ENCODE assay signal across 8 cellular contexts in genomic region chr2:65435625-65436168, GRCh38. TPM values are rescaled to one million over a fixed set of nuclear protein-coding genes. Genes with fewer than 3 reads are reported as not detected.
A peak's percentile ranks its signal among the peaks of the same experiment; 100 is the strongest.
DNase-seq lines count a peak whose midpoint lies in the region; ATAC-seq and TF ChIP-seq lines count a peak whose summit lies in the region.

No MANE protein-coding gene starts in this region.

- peak overlapping the region; percentile 52 to 88 (median 73) for H3K4me3 ChIP-seq in tibial nerve

- peaks cover 23% of the 10 kb centered on the region for H3K4me1 Mint-ChIP-seq in CD4-positive, alpha-beta T cell (ENCODE audit: low read depth)
- peaks cover 18% of the 10 kb centered on the region for H3K4me1 Mint-ChIP-seq in activated naive CD8-positive, alpha-beta T cell (ENCODE audit: low read depth)
- H3K4me1 Mint-ChIP-seq in neural crest cell = peaks cover 59% of the 10 kb centered on the region

- CTCF ChIA-PET in CD4-positive, alpha-beta T cell (lab: Charles Lee) = no interaction called here

- H3K27ac ChIP-seq in CD4-positive, alpha-beta T cell (ENCODE audit: low read depth, low read length) = no peak overlapping the region
- H3K27ac ChIP-seq in tibial nerve = peak overlapping the region; percentile 83 to 98 (median 90)

- H3K9me3 Mint-ChIP-seq in CD4-positive, alpha-beta T cell = no peaks in the 10 kb centered on the region
- no peaks in the 10 kb centered on the region for H3K9me3 Mint-ChIP-seq in activated naive CD8-positive, alpha-beta T cell (ENCODE audit: low read depth)
- no peaks in the 10 kb centered on the region for H3K9me3 Mint-ChIP-seq in neural crest cell

- H3K4me1 ChIP-seq in tibial nerve = peaks cover 0 to 24% (median 9%) of the 10 kb centered on the region in 4 donors

- TF ChIP-seq POLR2A in tibial nerve (IDR thresholded peaks at IDR 0.05) = peak; percentile 31 to 88

- H3K36me3 ChIP-seq in tibial nerve = no peaks in the 10 kb centered on the region

- peaks cover 48% of the 10 kb centered on the region for H3K27me3 ChIP-seq in CD4-positive, alpha-beta T cell (ENCODE audit: control insufficient read depth, insufficient read depth, low read length)
- no peaks in the 10 kb centered on the region for H3K27me3 ChIP-seq in tibial nerve

- peak overlapping the region; percentile 71 for H3K4me3 Mint-ChIP-seq in CD4-positive, alpha-beta T cell
- H3K4me3 Mint-ChIP-seq in activated naive CD8-positive, alpha-beta T cell = peak overlapping the region; percentile 91
- H3K4me3 Mint-ChIP-seq in neural crest cell = peak overlapping the region; percentile 97

- ATAC-seq in CD4-positive, alpha-beta T cell (ENCODE audit: poor library complexity) = no peak
- ATAC-seq in GM19467 (IDR thresholded peaks at IDR 0.05; ENCODE audit: unreplicated experiment) = peak; percentile 18

- peak in 2 of 10 experiments; percentile 11 to 15 for DNase-seq in CD4-positive, alpha-beta T cell
- DNase-seq in Kasumi-1 (lab: John Stamatoyannopoulos, UW) (peak; percentile 66 to 68), RPMI7951 (ENCODE audit: low read depth) (peak; percentile 84), germinal center (ENCODE audit: low spot score) (peak; percentile 88), neural crest cell (ENCODE audit: low read depth, low spot score) (peak; percentile 76), tibial nerve (ENCODE audit: low spot score in 2 of 2) (peak; percentile 73)

- no peak overlapping the region for H3K27ac Mint-ChIP-seq in CD4-positive, alpha-beta T cell
- H3K27ac Mint-ChIP-seq in activated naive CD8-positive, alpha-beta T cell = no peak overlapping the region
- H3K27ac Mint-ChIP-seq in neural crest cell (ENCODE audit: unreplicated experiment) = peak overlapping the region; percentile 98

- intact Hi-C loops in CD4-positive, alpha-beta T cell (cut with DNase I, micrococcal nuclease) = loop anchor here (2.0 to 10.0 kb wide), 3 partner anchors 135 to 1591 kb away; partner anchors contain the start of genes ACTR2 (in 1 of the 2) and UGP2 (in 1 of the 2)

- 1% methylated on average over 21 to 42 of the region's 42 CpGs for WGBS in tibial nerve, 2 donors

- peaks cover 69% of the 10 kb centered on the region for H3K27me3 Mint-ChIP-seq in CD4-positive, alpha-beta T cell
- peaks cover 31% of the 10 kb centered on the region for H3K27me3 Mint-ChIP-seq in activated naive CD8-positive, alpha-beta T cell
- no peaks in the 10 kb centered on the region for H3K27me3 Mint-ChIP-seq in neural crest cell (ENCODE audit: low read depth)

- no peaks in the 10 kb centered on the region for H3K9me3 ChIP-seq in CD4-positive, alpha-beta T cell (ENCODE audit: control insufficient read depth, low read length)
- no peaks in the 10 kb centered on the region for H3K9me3 ChIP-seq in tibial nerve

- TF ChIP-seq CTCF in CD4-positive, alpha-beta T cell (IDR thresholded peaks at IDR 0.05) = no peak
- TF ChIP-seq CTCF in neural crest cell (conservative IDR thresholded peaks at IDR 0.05) (no peak), tibial nerve (IDR thresholded peaks at IDR 0.05) (peak in 2 of 5 experiments; percentile 39 to 47)

- H3K36me3 Mint-ChIP-seq in CD4-positive, alpha-beta T cell (ENCODE audit: low read depth) = peaks cover 10% of the 10 kb centered on the region
- no peaks in the 10 kb centered on the region for H3K36me3 Mint-ChIP-seq in activated naive CD8-positive, alpha-beta T cell
- no peaks in the 10 kb centered on the region for H3K36me3 Mint-ChIP-seq in neural crest cell (ENCODE audit: low read depth)

- POLR2A ChIA-PET in CD4-positive, alpha-beta T cell (lab: Charles Lee) = no interaction called here

- TF ChIP-seq EP300 in tibial nerve (IDR thresholded peaks at IDR 0.05) = peak in 1 of 2 donors; percentile 64

RNA-seq across cellular contexts. Expression of gene SPRED2, which starts 3.3 kb away (rescaled TPM):
- 1 to 10 TPM; 2.5 to 2.8 TPM for total RNA-seq in CD4-positive, alpha-beta T cell
- total RNA-seq in RPMI7951 (2014; rRNA removed; shearing (Covaris generic)) = 17.1 and 20.2 TPM in 2 replicates
- total RNA-seq in neural crest cell (55.4 and 55.8 TPM in 2 replicates), tibial nerve (10 to 100 TPM; 21.9 to 28.8 (median 25.5) TPM)
